Comparison of ENCODE assay signal across 9 cellular contexts in genomic region chr3:19885468-19885867, GRCh38. TPM values are rescaled to one million over a fixed set of nuclear protein-coding genes. Genes with fewer than 3 reads are reported as not detected.
DNase-seq lines count a peak whose midpoint lies in the region; ATAC-seq and TF ChIP-seq lines count a peak whose summit lies in the region.
"Had no signal": no experiment of that assay in that cellular context is flagged by ENCODE, and none has a peak within 500 bp of the region (broad histone marks: within the 10 kb centered on the region; RNA-seq: fewer than 3 reads in every experiment).

No MANE protein-coding gene starts in this region.

- no peak overlapping the region for H3K27ac ChIP-seq in RWPE1
- no peak overlapping the region for H3K27ac ChIP-seq in esophagus muscularis mucosa (replicated peaks in 1 of 4)

- CTCF ChIA-PET in RWPE1 (lab: Yijun Ruan, JAX), result no interaction called here

- WGBS in esophagus muscularis mucosa, result 51% methylated on average over 5 of the region's 5 CpGs

- peak; percentile 53 for TF ChIP-seq CTCF in HFF-Myc (IDR thresholded peaks at IDR 0.05; ENCODE audit: low read depth, low read length, missing control alignments)
- TF ChIP-seq CTCF in RWPE1 (conservative IDR thresholded peaks at IDR 0.05; ENCODE audit: low read depth), result peak; percentile 27; the same call in 1 of the 2 replicates
- TF ChIP-seq CTCF in esophagus muscularis mucosa (IDR thresholded peaks at IDR 0.05), result peak; percentile 34 to 60 (median 43)
- TF ChIP-seq CTCF in progenitor cell of endocrine pancreas (IDR thresholded peaks at IDR 0.05; ENCODE audit: unreplicated experiment), result peak; percentile 67

- DNase-seq in activated T-cell treated with anti-CD3 and anti-CD28 coated beads, Interleukin-2, amount 50 U/mL, for 72 hours, result peak; percentile 7
- no peak for DNase-seq in activated T-cell treated with anti-CD3 and anti-CD28 coated beads for 4 hours
- DNase-seq in HFF-Myc (ENCODE audit: extremely low read depth, low read depth), result no peak
- DNase-seq in RWPE1 (ENCODE audit: low spot score), result peak; percentile 20
- DNase-seq in esophagus muscularis mucosa (ENCODE audit: extremely low spot score), result no peak
- no peak for DNase-seq in progenitor cell of endocrine pancreas (ENCODE audit: low spot score, unreplicated experiment)
- no peak for DNase-seq in ureter (ENCODE audit: low spot score)
- DNase-seq in NK-92 (lab: John Stamatoyannopoulos, UW; ENCODE audit: unreplicated experiment), result no peak
- DNase-seq: activated naive CD8-positive, alpha-beta T cell treated with anti-CD3 and anti-CD28 coated beads, Interleukin-2, amount 10 ng/mL, durations not matched to agents 7 days and 5 days had no signal

- POLR2A ChIA-PET in RWPE1 (lab: Yijun Ruan, JAX; ENCODE audit: low non-redundant PET), result no interaction called here

- no peaks in the 10 kb centered on the region for H3K36me3 Mint-ChIP-seq in activated T-cell treated with anti-CD3 and anti-CD28 coated beads, Interleukin-2, amount 50 U/mL, for 72 hours (ENCODE audit: insufficient read depth in 2 of 2)
- H3K36me3 Mint-ChIP-seq in progenitor cell of endocrine pancreas (ENCODE audit: insufficient read depth), result no peaks in the 10 kb centered on the region
- H3K36me3 Mint-ChIP-seq: activated naive CD8-positive, alpha-beta T cell treated with anti-CD3 and anti-CD28 coated beads, Interleukin-2, amount 10 ng/mL, durations not matched to agents 7 days and 5 days had no signal

- H3K4me1 ChIP-seq in esophagus muscularis mucosa, result peaks cover 11 to 22% (median 19%) of the 10 kb centered on the region in 4 donors

- no peak overlapping the region for H3K4me3 Mint-ChIP-seq in activated T-cell treated with anti-CD3 and anti-CD28 coated beads, Interleukin-2, amount 50 U/mL, for 72 hours
- H3K4me3 Mint-ChIP-seq in progenitor cell of endocrine pancreas (ENCODE audit: low read depth), result no peak overlapping the region
- H3K4me3 Mint-ChIP-seq: activated naive CD8-positive, alpha-beta T cell treated with anti-CD3 and anti-CD28 coated beads, Interleukin-2, amount 10 ng/mL, durations not matched to agents 7 days and 5 days had no signal

- H3K36me3 ChIP-seq in esophagus muscularis mucosa, result no peaks in the 10 kb centered on the region

- no peaks in the 10 kb centered on the region for H3K9me3 ChIP-seq in esophagus muscularis mucosa

- peak in 1 of 2 donors; percentile 47 for ATAC-seq in activated T-cell treated with anti-CD3 and anti-CD28 coated beads, Interleukin-2, amount 50 U/mL, for 72 hours (replicated peaks in 1 of 2)

- no peak for TF ChIP-seq POLR2A in esophagus muscularis mucosa (IDR thresholded peaks at IDR 0.05; ENCODE audit: low read depth)

- no peaks in the 10 kb centered on the region for H3K27me3 ChIP-seq in esophagus muscularis mucosa

- H3K9me3 Mint-ChIP-seq in activated T-cell treated with anti-CD3 and anti-CD28 coated beads, Interleukin-2, amount 50 U/mL, for 72 hours, result no peaks in the 10 kb centered on the region
- H3K9me3 Mint-ChIP-seq in progenitor cell of endocrine pancreas (ENCODE audit: low read depth), result no peaks in the 10 kb centered on the region
- H3K9me3 Mint-ChIP-seq: activated naive CD8-positive, alpha-beta T cell treated with anti-CD3 and anti-CD28 coated beads, Interleukin-2, amount 10 ng/mL, durations not matched to agents 7 days and 5 days had no signal

- intact Hi-C loops in esophagus muscularis mucosa (cut with DNase I), result no loop called here

- no peaks in the 10 kb centered on the region for H3K4me1 Mint-ChIP-seq in activated T-cell treated with anti-CD3 and anti-CD28 coated beads, Interleukin-2, amount 50 U/mL, for 72 hours (ENCODE audit: low read depth)
- H3K4me1 Mint-ChIP-seq in progenitor cell of endocrine pancreas (ENCODE audit: low read depth), result no peaks in the 10 kb centered on the region

- no peak overlapping the region for H3K27ac Mint-ChIP-seq in activated T-cell treated with anti-CD3 and anti-CD28 coated beads, Interleukin-2, amount 50 U/mL, for 72 hours
- H3K27ac Mint-ChIP-seq in progenitor cell of endocrine pancreas, result no peak overlapping the region
- H3K27ac Mint-ChIP-seq: activated naive CD8-positive, alpha-beta T cell treated with anti-CD3 and anti-CD28 coated beads, Interleukin-2, amount 10 ng/mL, durations not matched to agents 7 days and 5 days had no signal

- no peaks in the 10 kb centered on the region for H3K27me3 Mint-ChIP-seq in activated T-cell treated with anti-CD3 and anti-CD28 coated beads, Interleukin-2, amount 50 U/mL, for 72 hours (ENCODE audit: low read depth)
- H3K27me3 Mint-ChIP-seq in progenitor cell of endocrine pancreas, result no peaks in the 10 kb centered on the region

- H3K4me3 ChIP-seq in HFF-Myc (replicated peaks; ENCODE audit: low read depth, low read length), result no peak overlapping the region
- H3K4me3 ChIP-seq in esophagus muscularis mucosa, result no peak overlapping the region

- no peak for TF ChIP-seq EP300 in esophagus muscularis mucosa (IDR thresholded peaks at IDR 0.05)

RNA-seq across cellular contexts. Expression of gene EFHB, which starts 48.5 kb away (rescaled TPM):
- 1 to 10 TPM in 1 of 2 donors, under 1 TPM in 1; 0.89 to 1.8 TPM for total RNA-seq in activated T-cell treated with anti-CD3 and anti-CD28 coated beads, Interleukin-2, amount 50 U/mL, for 72 hours
- total RNA-seq in esophagus muscularis mucosa (1 to 10 TPM in 1 of 4 donors, under 1 TPM in 2, not detected in 1; 0.50 to 3.7 (median 0.84) TPM), progenitor cell of endocrine pancreas (1.2 and 1.4 TPM in 2 replicates), ureter (not detected)

Comparison
In these comparisons a context has a peak if more than half of its experiments do, and no peak if none do; other contexts are left out.
1. DNase-seq: peak in activated T-cell treated with anti-CD3 and anti-CD28 coated beads, Interleukin-2, amount 50 U/mL, for 72 hours (2 of 2) and RWPE1 (single experiment); none in activated T-cell treated with anti-CD3 and anti-CD28 coated beads for 4 hours (single experiment), HFF-Myc (single experiment), esophagus muscularis mucosa (single experiment), progenitor cell of endocrine pancreas (single experiment), ureter (single experiment) and NK-92 (single experiment).
2. Peak in every context shown above with its lines, with median percentiles within 50 percentile points of each other: CTCF ChIP-seq.